ENCODE assay signal across 8 cellular contexts in the genomic region with DNA sequence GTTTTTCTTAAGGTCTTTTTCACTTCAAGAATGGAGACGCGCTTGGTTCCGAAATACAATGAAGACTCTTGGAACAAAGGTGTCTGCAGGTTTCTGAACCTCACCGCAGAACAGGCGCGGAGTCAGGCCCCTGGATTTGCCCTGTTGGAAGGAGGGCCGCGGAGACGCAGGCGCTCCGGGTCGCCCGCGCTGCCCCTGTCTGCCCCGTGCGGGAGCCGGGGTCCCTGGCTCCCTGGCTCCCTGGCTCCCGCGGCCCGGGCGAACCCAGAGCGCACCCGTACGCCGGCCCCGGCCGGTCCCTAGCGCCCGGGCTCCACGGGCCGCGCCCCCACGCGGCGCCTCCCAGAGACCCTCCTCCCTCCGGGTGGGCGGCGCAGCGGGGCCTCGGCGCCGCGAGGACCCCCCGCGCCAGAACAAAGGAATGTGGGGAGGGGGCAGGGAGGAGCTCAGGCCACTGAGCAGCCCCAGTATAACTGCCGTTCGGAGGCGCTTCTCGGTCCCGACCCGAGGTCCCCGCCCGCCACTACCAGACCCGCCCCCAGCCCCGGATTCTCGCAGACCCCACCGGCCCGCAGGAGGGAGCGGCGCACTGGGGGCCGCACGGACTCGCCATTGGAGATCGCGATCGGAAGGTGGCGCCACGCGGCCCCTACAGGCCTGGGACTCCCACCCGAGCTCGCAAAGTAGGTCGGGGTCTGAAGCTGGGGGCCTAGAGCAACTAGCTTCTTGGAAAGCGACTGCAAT. TPM values are rescaled to one million over a fixed set of nuclear protein-coding genes. Genes with fewer than 3 reads are reported as not detected.
DNase-seq lines count a peak whose midpoint lies in the region; ATAC-seq and TF ChIP-seq lines count a peak whose summit lies in the region.

No MANE protein-coding gene starts in this region.

- no peaks in the 10 kb centered on the region for H3K36me3 ChIP-seq in esophagus squamous epithelium

- H3K36me3 Mint-ChIP-seq in naive B cell: no peaks in the 10 kb centered on the region

- peaks cover 12 to 81% (median 19%) of the 10 kb centered on the region in 3 donors for H3K4me1 ChIP-seq in esophagus squamous epithelium

- no peak overlapping the region for H3K4me3 ChIP-seq in GM12875 (ENCODE audit: low read depth, low read length)
- peak overlapping the region; percentile 48 to 88 (median 76) for H3K4me3 ChIP-seq in esophagus squamous epithelium

- WGBS in esophagus squamous epithelium, 2 donors: 8 to 15% methylated on average over 5 to 6 of the region's 73 CpGs

- 0 out of 2 replicates have a peak, but pooled peaks have one; percentile 11 for TF ChIP-seq CTCF in GM12875 (IDR thresholded peaks at IDR 0.05; ENCODE audit: borderline replicate concordance, insufficient read depth, low read depth, low read length)
- no peak for TF ChIP-seq CTCF in esophagus squamous epithelium (IDR thresholded peaks at IDR 0.05)

- H3K27me3 ChIP-seq in esophagus squamous epithelium: peaks cover 0 to 7% (median 0%) of the 10 kb centered on the region in 4 donors

- H3K9me3 ChIP-seq in esophagus squamous epithelium: no peaks in the 10 kb centered on the region

- intact Hi-C loops in esophagus squamous epithelium (cut with DNase I): no loop called here

- peaks cover 37 to 40% (median 40%) of the 10 kb centered on the region in 3 donors for H3K4me1 Mint-ChIP-seq in naive B cell

- ATAC-seq in SK-N-SH treated with all-trans-retinoic acid at 6 μM for 48 hours: no peak; the same call in 2 of the 3 replicates
- ATAC-seq in naive B cell (ENCODE audit: low read depth in 2 of 2): no peak
- ATAC-seq in GM21390 (IDR thresholded peaks at IDR 0.05; ENCODE audit: unreplicated experiment): no peak
- ATAC-seq in HG03342 (IDR thresholded peaks at IDR 0.05; ENCODE audit: unreplicated experiment): no peak
- ATAC-seq in GM21360 (IDR thresholded peaks at IDR 0.05; ENCODE audit: unreplicated experiment): no peak

- H3K27ac Mint-ChIP-seq in naive B cell: peak overlapping the region in 1 of 6 donors; percentile 44

- H3K27me3 Mint-ChIP-seq in naive B cell: peaks cover 32 to 56% (median 37%) of the 10 kb centered on the region in 3 donors

- peak overlapping the region in 7 of 8 donors; percentile 50 to 98 (median 95) for H3K4me3 Mint-ChIP-seq in naive B cell

- no peak for TF ChIP-seq POLR2A in esophagus squamous epithelium (IDR thresholded peaks at IDR 0.05)

- H3K27ac ChIP-seq in esophagus squamous epithelium: peak overlapping the region; percentile 93 to 100 (median 98)

- H3K9me3 Mint-ChIP-seq in naive B cell: no peaks in the 10 kb centered on the region

- DNase-seq in esophagus squamous epithelium (lab: John Stamatoyannopoulos, UW) (no peak), naive B cell (peak; percentile 9)
- no peak for DNase-seq in effector CD8-positive, alpha-beta T cell (lab: John Stamatoyannopoulos, UW)

TF ChIP-seq in SK-N-SH treated with all-trans-retinoic acid at 6 μM for 48 hours, 23 proteins besides CTCF, POLR2A, EP300 and RAD21:
- TF ChIP-seq, protein P1, sequence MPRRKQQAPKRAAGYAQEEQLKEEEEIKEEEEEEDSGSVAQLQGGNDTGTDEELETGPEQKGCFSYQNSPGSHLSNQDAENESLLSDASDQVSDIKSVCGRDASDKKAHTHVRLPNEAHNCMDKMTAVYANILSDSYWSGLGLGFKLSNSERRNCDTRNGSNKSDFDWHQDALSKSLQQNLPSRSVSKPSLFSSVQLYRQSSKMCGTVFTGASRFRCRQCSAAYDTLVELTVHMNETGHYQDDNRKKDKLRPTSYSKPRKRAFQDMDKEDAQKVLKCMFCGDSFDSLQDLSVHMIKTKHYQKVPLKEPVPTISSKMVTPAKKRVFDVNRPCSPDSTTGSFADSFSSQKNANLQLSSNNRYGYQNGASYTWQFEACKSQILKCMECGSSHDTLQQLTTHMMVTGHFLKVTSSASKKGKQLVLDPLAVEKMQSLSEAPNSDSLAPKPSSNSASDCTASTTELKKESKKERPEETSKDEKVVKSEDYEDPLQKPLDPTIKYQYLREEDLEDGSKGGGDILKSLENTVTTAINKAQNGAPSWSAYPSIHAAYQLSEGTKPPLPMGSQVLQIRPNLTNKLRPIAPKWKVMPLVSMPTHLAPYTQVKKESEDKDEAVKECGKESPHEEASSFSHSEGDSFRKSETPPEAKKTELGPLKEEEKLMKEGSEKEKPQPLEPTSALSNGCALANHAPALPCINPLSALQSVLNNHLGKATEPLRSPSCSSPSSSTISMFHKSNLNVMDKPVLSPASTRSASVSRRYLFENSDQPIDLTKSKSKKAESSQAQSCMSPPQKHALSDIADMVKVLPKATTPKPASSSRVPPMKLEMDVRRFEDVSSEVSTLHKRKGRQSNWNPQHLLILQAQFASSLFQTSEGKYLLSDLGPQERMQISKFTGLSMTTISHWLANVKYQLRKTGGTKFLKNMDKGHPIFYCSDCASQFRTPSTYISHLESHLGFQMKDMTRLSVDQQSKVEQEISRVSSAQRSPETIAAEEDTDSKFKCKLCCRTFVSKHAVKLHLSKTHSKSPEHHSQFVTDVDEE (CRISPR knock-in tag; IDR thresholded peaks at IDR 0.05): peak; percentile 22; the same call in 1 of the 2 replicates
- TF ChIP-seq, protein P2, sequence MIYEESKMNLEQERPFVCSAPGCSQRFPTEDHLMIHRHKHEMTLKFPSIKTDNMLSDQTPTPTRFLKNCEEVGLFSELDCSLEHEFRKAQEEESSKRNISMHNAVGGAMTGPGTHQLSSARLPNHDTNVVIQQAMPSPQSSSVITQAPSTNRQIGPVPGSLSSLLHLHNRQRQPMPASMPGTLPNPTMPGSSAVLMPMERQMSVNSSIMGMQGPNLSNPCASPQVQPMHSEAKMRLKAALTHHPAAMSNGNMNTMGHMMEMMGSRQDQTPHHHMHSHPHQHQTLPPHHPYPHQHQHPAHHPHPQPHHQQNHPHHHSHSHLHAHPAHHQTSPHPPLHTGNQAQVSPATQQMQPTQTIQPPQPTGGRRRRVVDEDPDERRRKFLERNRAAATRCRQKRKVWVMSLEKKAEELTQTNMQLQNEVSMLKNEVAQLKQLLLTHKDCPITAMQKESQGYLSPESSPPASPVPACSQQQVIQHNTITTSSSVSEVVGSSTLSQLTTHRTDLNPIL (CRISPR knock-in tag; IDR thresholded peaks at IDR 0.05; ENCODE audit: low read depth): no peak

RNA-seq across cellular contexts. Expression of a gene that starts 2.4 kb away (rescaled TPM):
- total RNA-seq in esophagus squamous epithelium: 10 to 100 TPM in 3 of 4 donors, 1 to 10 TPM in 1; 5.6 to 21.2 (median 16.3) TPM
- polyA plus RNA-seq in naive B cell (ENCODE audit: low read depth in 6 of 6): 1 to 10 TPM in 5 of 6 donors, under 1 TPM in 1; 0.91 to 4.4 (median 2.2) TPM

RNA-seq across cellular contexts. Expression of a gene that starts 59.5 kb away (rescaled TPM):
- total RNA-seq in esophagus squamous epithelium: 10 to 100 TPM; 10.6 to 25.4 (median 16.7) TPM
- 10 to 100 TPM in 3 of 6 donors, 1 to 10 TPM in 3; 8.1 to 11.4 (median 10.1) TPM for polyA plus RNA-seq in naive B cell (ENCODE audit: low read depth in 6 of 6)
